In genomic region chr17:7484067-7484963, GRCh38 we compare ENCODE assay signal across 1 cellular context.
TF ChIP-seq lines count a peak whose summit lies in the region.

POLR2A (plus strand) TSS chr17:7484366.

TF ChIP-seq in HepG2, 621 proteins besides CTCF, POLR2A, EP300 and RAD21 (continued from another document and continues in another):
- TF ChIP-seq ZNF839 (CRISPR knock-in tag; IDR thresholded peaks at IDR 0.05; ENCODE audit: borderline replicate concordance) (no peak), HMGA1 (CRISPR knock-in tag; conservative IDR thresholded peaks at IDR 0.05) (no peak), ONECUT2 (CRISPR knock-in tag; IDR thresholded peaks at IDR 0.05) (0 out of 2 replicates have a peak, but pooled peaks have one; percentile 64), ZNF564 (CRISPR knock-in tag; IDR thresholded peaks at IDR 0.05) (no peak; the same call in 1 of the 2 replicates), ZNF782 (CRISPR knock-in tag; IDR thresholded peaks at IDR 0.05; ENCODE audit: borderline replicate concordance) (0 out of 2 replicates have a peak, but pooled peaks have one; percentile 20), MXI1 (IDR thresholded peaks at IDR 0.05; ENCODE audit: borderline replicate concordance, low read depth, low read length) (peak; percentile 87; the same call in 1 of the 3 replicates), SNAPC2 (CRISPR knock-in tag; IDR thresholded peaks at IDR 0.05) (no peak), NR2F2 (IDR thresholded peaks at IDR 0.05; ENCODE audit: borderline replicate concordance, low read depth) (peak; percentile 63; the same call in 1 of the 2 replicates), KDM5B (CRISPR knock-in tag; IDR thresholded peaks at IDR 0.05; ENCODE audit: borderline replicate concordance) (peak; percentile 66; the same call in 1 of the 2 replicates), ZNF354B (CRISPR knock-in tag; IDR thresholded peaks at IDR 0.05) (no peak), FOXJ3 (CRISPR knock-in tag; IDR thresholded peaks at IDR 0.05; ENCODE audit: borderline replicate concordance) (peak; percentile 60; the same call in 1 of the 2 replicates), ZNF430 (CRISPR knock-in tag; IDR thresholded peaks at IDR 0.05) (peak; percentile 80; the same call in 1 of the 2 replicates), ZNF317 (CRISPR knock-in tag; IDR thresholded peaks at IDR 0.05) (no peak; the same call in 1 of the 2 replicates), SSRP1 (CRISPR knock-in tag; IDR thresholded peaks at IDR 0.05) (peak; percentile 61; the same call in 1 of the 2 replicates), HNRNPK (IDR thresholded peaks at IDR 0.05; ENCODE audit: low read depth, low read length, poor library complexity, severe bottlenecking) (peak; percentile 99), NCOA2 (CRISPR knock-in tag; IDR thresholded peaks at IDR 0.05) (peak; percentile 64), ETS1 (CRISPR knock-in tag; IDR thresholded peaks at IDR 0.05) (peak; percentile 83; the same call in 1 of the 2 replicates), ARNTL (CRISPR knock-in tag; IDR thresholded peaks at IDR 0.05) (no peak; the same call in 1 of the 2 replicates), ATF5 (CRISPR knock-in tag; IDR thresholded peaks at IDR 0.05; ENCODE audit: low read depth) (peak; percentile 86; the same call in 1 of the 2 replicates), PITX1 (CRISPR knock-in tag; IDR thresholded peaks at IDR 0.05) (peak; percentile 19; the same call in 1 of the 2 replicates), MED13 (CRISPR knock-in tag; IDR thresholded peaks at IDR 0.05) (peak; percentile 94), ATRX (CRISPR knock-in tag; IDR thresholded peaks at IDR 0.05; ENCODE audit: borderline replicate concordance) (no peak), ZNF264 (CRISPR knock-in tag; IDR thresholded peaks at IDR 0.05) (peak; percentile 64; the same call in 1 of the 2 replicates), MEIS1 (CRISPR knock-in tag; IDR thresholded peaks at IDR 0.05; ENCODE audit: borderline replicate concordance) (no peak), SRF (IDR thresholded peaks at IDR 0.05; ENCODE audit: low read depth, low read length) (peak; percentile 27; the same call in 1 of the 2 replicates), ZNF460 (CRISPR knock-in tag; IDR thresholded peaks at IDR 0.05; ENCODE audit: borderline replicate concordance) (no peak), NFIB (CRISPR knock-in tag; IDR thresholded peaks at IDR 0.05; ENCODE audit: borderline replicate concordance) (no peak), JUNB (CRISPR knock-in tag; IDR thresholded peaks at IDR 0.05; ENCODE audit: borderline replicate concordance) (peak; percentile 55; the same call in 1 of the 2 replicates), NFYC (CRISPR knock-in tag; IDR thresholded peaks at IDR 0.05) (peak; percentile 52; the same call in 1 of the 2 replicates), NBN (conservative IDR thresholded peaks at IDR 0.05) (0 out of 2 replicates have a peak, but pooled peaks have one; percentile 27), ZNF569 (CRISPR knock-in tag; IDR thresholded peaks at IDR 0.05; ENCODE audit: borderline replicate concordance) (no peak), KLF16 (CRISPR knock-in tag; IDR thresholded peaks at IDR 0.05) (peak in 1 of 2 experiments; percentile 98; a peak in 2 of 4 replicates), RBFOX2 (IDR thresholded peaks at IDR 0.05; ENCODE audit: low read depth, low read length) (peak; percentile 99), ZNF83 (CRISPR knock-in tag; IDR thresholded peaks at IDR 0.05; ENCODE audit: borderline replicate concordance) (no peak; the same call in 1 of the 2 replicates), ZMYM2 (CRISPR knock-in tag; IDR thresholded peaks at IDR 0.05) (no peak), ZNF556 (CRISPR knock-in tag; IDR thresholded peaks at IDR 0.05; ENCODE audit: borderline replicate concordance) (peak; percentile 88; the same call in 1 of the 2 replicates), ZNF629 (CRISPR knock-in tag; conservative IDR thresholded peaks at IDR 0.05) (0 out of 2 replicates have a peak, but pooled peaks have one; percentile 22), KMT2A (CRISPR knock-in tag; IDR thresholded peaks at IDR 0.05) (peak; percentile 81), SP140L (CRISPR knock-in tag; IDR thresholded peaks at IDR 0.05; ENCODE audit: borderline replicate concordance) (peak; percentile 86), POGK (CRISPR knock-in tag; conservative IDR thresholded peaks at IDR 0.05) (peak; percentile 83), SETDB1 (CRISPR knock-in tag; IDR thresholded peaks at IDR 0.05; ENCODE audit: borderline replicate concordance) (no peak), AGO1 (IDR thresholded peaks at IDR 0.05; ENCODE audit: low read depth, low read length, poor library complexity, severe bottlenecking) (no peak), KLF11 (CRISPR knock-in tag; IDR thresholded peaks at IDR 0.05) (no peak), CC2D1A (CRISPR knock-in tag; IDR thresholded peaks at IDR 0.05) (peak; percentile 53; the same call in 1 of the 2 replicates), ZNF225 (CRISPR knock-in tag; IDR thresholded peaks at IDR 0.05) (no peak; the same call in 1 of the 2 replicates), GPBP1L1 (CRISPR knock-in tag; IDR thresholded peaks at IDR 0.05) (no peak), TRIM24 (CRISPR knock-in tag; IDR thresholded peaks at IDR 0.05) (no peak), AGO2 (optimal IDR thresholded peaks at IDR 0.05; ENCODE audit: low read depth, low read length) (peak; percentile 96), HOXD1 (CRISPR knock-in tag; IDR thresholded peaks at IDR 0.05) (peak; percentile 88), LCORL (IDR thresholded peaks at IDR 0.05) (no peak), LCORL (CRISPR knock-in tag; IDR thresholded peaks at IDR 0.05) (peak; percentile 53; the same call in 1 of the 2 replicates), ZUFSP (CRISPR knock-in tag; IDR thresholded peaks at IDR 0.05; ENCODE audit: borderline replicate concordance) (no peak), MXD4 (CRISPR knock-in tag; IDR thresholded peaks at IDR 0.05) (peak; percentile 20), ZNF678 (CRISPR knock-in tag; IDR thresholded peaks at IDR 0.05) (0 out of 2 replicates have a peak, but pooled peaks have one; percentile 28), MIER2 (CRISPR knock-in tag; IDR thresholded peaks at IDR 0.05) (no peak; the same call in 1 of the 2 replicates), FOXP1 (IDR thresholded peaks at IDR 0.05) (no peak), FOXP1 (CRISPR knock-in tag; IDR thresholded peaks at IDR 0.05) (peak; percentile 67; the same call in 1 of the 2 replicates), ZSCAN12 (CRISPR knock-in tag; IDR thresholded peaks at IDR 0.05) (0 out of 2 replicates have a peak, but pooled peaks have one; percentile 46), IKZF5 (CRISPR knock-in tag; IDR thresholded peaks at IDR 0.05) (peak; percentile 90), GATA4 (IDR thresholded peaks at IDR 0.05; ENCODE audit: borderline replicate concordance, low read depth) (peak; percentile 97), ZMYM4 (CRISPR knock-in tag; IDR thresholded peaks at IDR 0.05) (peak; percentile 54; the same call in 1 of the 2 replicates), ZBTB46 (CRISPR knock-in tag; IDR thresholded peaks at IDR 0.05; ENCODE audit: borderline replicate concordance) (0 out of 2 replicates have a peak, but pooled peaks have one; percentile 14), TOE1 (CRISPR knock-in tag; IDR thresholded peaks at IDR 0.05) (peak; percentile 59; the same call in 1 of the 2 replicates)
- TF ChIP-seq, protein P1, sequence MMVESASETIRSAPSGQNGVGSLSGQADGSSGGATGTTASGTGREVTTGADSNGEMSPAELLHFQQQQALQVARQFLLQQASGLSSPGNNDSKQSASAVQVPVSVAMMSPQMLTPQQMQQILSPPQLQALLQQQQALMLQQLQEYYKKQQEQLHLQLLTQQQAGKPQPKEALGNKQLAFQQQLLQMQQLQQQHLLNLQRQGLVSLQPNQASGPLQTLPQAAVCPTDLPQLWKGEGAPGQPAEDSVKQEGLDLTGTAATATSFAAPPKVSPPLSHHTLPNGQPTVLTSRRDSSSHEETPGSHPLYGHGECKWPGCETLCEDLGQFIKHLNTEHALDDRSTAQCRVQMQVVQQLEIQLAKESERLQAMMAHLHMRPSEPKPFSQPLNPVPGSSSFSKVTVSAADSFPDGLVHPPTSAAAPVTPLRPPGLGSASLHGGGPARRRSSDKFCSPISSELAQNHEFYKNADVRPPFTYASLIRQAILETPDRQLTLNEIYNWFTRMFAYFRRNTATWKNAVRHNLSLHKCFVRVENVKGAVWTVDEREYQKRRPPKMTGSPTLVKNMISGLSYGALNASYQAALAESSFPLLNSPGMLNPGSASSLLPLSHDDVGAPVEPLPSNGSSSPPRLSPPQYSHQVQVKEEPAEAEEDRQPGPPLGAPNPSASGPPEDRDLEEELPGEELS (CRISPR knock-in tag; IDR thresholded peaks at IDR 0.05) = peak; percentile 67
- TF ChIP-seq, protein P2, sequence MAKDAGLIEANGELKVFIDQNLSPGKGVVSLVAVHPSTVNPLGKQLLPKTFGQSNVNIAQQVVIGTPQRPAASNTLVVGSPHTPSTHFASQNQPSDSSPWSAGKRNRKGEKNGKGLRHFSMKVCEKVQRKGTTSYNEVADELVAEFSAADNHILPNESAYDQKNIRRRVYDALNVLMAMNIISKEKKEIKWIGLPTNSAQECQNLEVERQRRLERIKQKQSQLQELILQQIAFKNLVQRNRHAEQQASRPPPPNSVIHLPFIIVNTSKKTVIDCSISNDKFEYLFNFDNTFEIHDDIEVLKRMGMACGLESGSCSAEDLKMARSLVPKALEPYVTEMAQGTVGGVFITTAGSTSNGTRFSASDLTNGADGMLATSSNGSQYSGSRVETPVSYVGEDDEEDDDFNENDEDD (CRISPR knock-in tag; IDR thresholded peaks at IDR 0.05; ENCODE audit: borderline replicate concordance) = peak; percentile 94
